ENCODE assay signal across 19 cellular contexts in the genomic region with DNA sequence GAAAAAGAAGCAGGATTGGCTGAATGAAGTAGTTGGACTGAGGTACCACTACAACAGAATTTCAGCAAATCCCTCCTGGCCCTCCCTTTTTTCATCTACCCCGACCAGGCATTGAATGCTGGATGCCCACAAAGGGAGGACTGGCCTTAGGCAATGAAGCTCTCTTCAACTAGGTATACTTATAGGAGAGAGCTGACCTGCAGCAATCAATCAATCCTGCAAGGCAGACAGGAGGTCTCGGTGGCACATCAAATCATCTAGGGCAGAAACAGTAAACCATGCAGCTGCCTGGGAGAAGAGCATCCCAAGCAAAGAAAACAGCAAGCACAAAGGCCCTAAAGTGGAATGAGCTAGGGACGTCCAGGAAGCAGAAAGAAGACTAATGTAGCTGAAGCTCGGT.
"Had no signal": no experiment of that assay in that cellular context is flagged by ENCODE, and none has a peak within 500 bp of the region (broad histone marks: within the 10 kb centered on the region; RNA-seq: fewer than 3 reads in every experiment).

No MANE protein-coding gene starts in this region.

- H3K27ac Mint-ChIP-seq: activated CD4-positive, alpha-beta memory T cell treated with anti-CD3 and anti-CD28 coated beads for 36 hours; activated naive CD4-positive, alpha-beta T cell treated with anti-CD3 and anti-CD28 coated beads, Interleukin-2, amount 10 ng/mL, durations not matched to agents 7 days and 5 days; progenitor cell of endocrine pancreas; stimulated activated effector memory CD8-positive, alpha-beta T cell treated with anti-CD3 and anti-CD28 coated beads, Interleukin-12 subunit alpha, Interleukin-12 subunit beta, amount 100 ng/mL, for 72 hours; stimulated activated naive CD8-positive, alpha-beta T cell treated with anti-CD3 and anti-CD28 coated beads, Interleukin-15, amount 100 ng/mL, for 72 hours; T-helper 1 cell treated with Interleukin-12 subunit alpha and Interleukin-12 subunit beta and Interleukin-4 antibody, amounts not matched to agents 30 μg/mL and 1 μg/mL, for 36 hours had no signal

- ATAC-seq: heart left ventricle; mucosa of descending colon; stimulated activated effector memory CD8-positive, alpha-beta T cell treated with anti-CD3 and anti-CD28 coated beads, Interleukin-12 subunit alpha, Interleukin-12 subunit beta, amount 100 ng/mL, for 72 hours; stimulated activated naive CD8-positive, alpha-beta T cell treated with anti-CD3 and anti-CD28 coated beads, Interleukin-15, amount 100 ng/mL, for 72 hours had no signal

- H3K36me3 Mint-ChIP-seq: activated CD4-positive, alpha-beta memory T cell treated with anti-CD3 and anti-CD28 coated beads for 36 hours; activated naive CD4-positive, alpha-beta T cell treated with anti-CD3 and anti-CD28 coated beads, Interleukin-2, amount 10 ng/mL, durations not matched to agents 7 days and 5 days; stimulated activated effector memory CD8-positive, alpha-beta T cell treated with anti-CD3 and anti-CD28 coated beads, Interleukin-12 subunit alpha, Interleukin-12 subunit beta, amount 100 ng/mL, for 72 hours had no signal

- H3K27ac ChIP-seq: coronary artery, heart left ventricle, tibial artery had no signal

- H3K4me3 ChIP-seq: coronary artery, heart left ventricle, mucosa of descending colon, tibial artery had no signal

- H3K27me3 ChIP-seq: heart left ventricle, tibial artery had no signal

- H3K4me3 Mint-ChIP-seq: activated CD4-positive, alpha-beta memory T cell treated with anti-CD3 and anti-CD28 coated beads for 36 hours; activated naive CD4-positive, alpha-beta T cell treated with anti-CD3 and anti-CD28 coated beads, Interleukin-2, amount 10 ng/mL, durations not matched to agents 7 days and 5 days; stimulated activated effector memory CD8-positive, alpha-beta T cell treated with anti-CD3 and anti-CD28 coated beads, Interleukin-12 subunit alpha, Interleukin-12 subunit beta, amount 100 ng/mL, for 72 hours; stimulated activated naive CD8-positive, alpha-beta T cell treated with anti-CD3 and anti-CD28 coated beads, Interleukin-15, amount 100 ng/mL, for 72 hours; T-helper 1 cell treated with Interleukin-12 subunit alpha and Interleukin-12 subunit beta and Interleukin-4 antibody, amounts not matched to agents 30 μg/mL and 1 μg/mL, for 36 hours had no signal

- DNase-seq: activated CD4-positive, alpha-beta memory T cell treated with anti-CD3 and anti-CD28 coated beads for 36 hours; activated CD4-positive, alpha-beta T cell treated with anti-CD3 and anti-CD28 coated beads for 4 hours; activated CD4-positive, CD25-positive, alpha-beta regulatory T cell; activated effector memory CD4-positive, alpha-beta T cell treated with anti-CD3 and anti-CD28 coated beads, Interleukin-2, amount 50 U/mL, for 16 hours; activated naive CD4-positive, alpha-beta T cell treated with anti-CD3 and anti-CD28 coated beads, Interleukin-2, amount 10 ng/mL, durations not matched to agents 7 days and 5 days; activated T-cell treated with anti-CD3 and anti-CD28 coated beads for 4 hours; amygdala; heart left ventricle; mesenchymal stem cell; mucosa of descending colon; retina; stimulated activated CD4-positive, alpha-beta T cell treated with anti-CD3 and anti-CD28 coated beads, Interleukin-12 subunit alpha, Interleukin-12 subunit beta, amount 100 ng/mL, for 4 hours; stimulated activated naive CD8-positive, alpha-beta T cell treated with anti-CD3 and anti-CD28 coated beads, Interleukin-15, amount 100 ng/mL, for 72 hours; T1000; tibial artery had no signal

- H3K36me3 ChIP-seq: heart left ventricle, tibial artery had no signal

- H3K9me3 Mint-ChIP-seq: activated CD4-positive, alpha-beta memory T cell treated with anti-CD3 and anti-CD28 coated beads for 36 hours; activated naive CD4-positive, alpha-beta T cell treated with anti-CD3 and anti-CD28 coated beads, Interleukin-2, amount 10 ng/mL, durations not matched to agents 7 days and 5 days; stimulated activated effector memory CD8-positive, alpha-beta T cell treated with anti-CD3 and anti-CD28 coated beads, Interleukin-12 subunit alpha, Interleukin-12 subunit beta, amount 100 ng/mL, for 72 hours; stimulated activated naive CD8-positive, alpha-beta T cell treated with anti-CD3 and anti-CD28 coated beads, Interleukin-15, amount 100 ng/mL, for 72 hours; T-helper 1 cell treated with Interleukin-12 subunit alpha and Interleukin-12 subunit beta and Interleukin-4 antibody, amounts not matched to agents 30 μg/mL and 1 μg/mL, for 36 hours had no signal

- H3K9me3 ChIP-seq: heart left ventricle, mucosa of descending colon, tibial artery had no signal

- H3K27me3 Mint-ChIP-seq: stimulated activated naive CD8-positive, alpha-beta T cell treated with anti-CD3 and anti-CD28 coated beads, Interleukin-15, amount 100 ng/mL, for 72 hours had no signal
